ENCODE assay signal across 8 cellular contexts in the genomic region with DNA sequence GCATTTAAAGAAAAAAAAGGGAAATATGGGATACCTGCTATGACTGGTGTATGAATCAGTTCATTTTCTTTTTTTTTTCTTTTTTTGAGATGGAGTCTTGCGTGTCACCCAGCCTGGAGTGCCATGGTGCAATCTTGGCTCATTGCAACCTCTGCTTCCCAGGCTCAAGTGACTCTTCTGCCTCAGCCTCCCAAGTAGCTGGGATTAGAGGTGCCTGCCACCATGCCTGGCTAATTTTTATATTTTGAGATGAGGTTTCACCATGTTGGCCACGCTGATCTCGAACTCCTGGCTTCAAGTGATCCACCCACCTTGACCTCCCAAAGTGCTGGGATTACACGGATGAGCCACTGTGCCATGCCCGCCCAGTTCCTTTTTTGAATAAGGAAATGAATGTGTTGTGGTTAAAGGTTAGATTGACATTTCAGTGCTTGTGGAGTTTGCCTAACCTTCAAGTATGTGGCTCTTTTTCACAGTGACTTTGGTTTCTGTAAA. TPM values are rescaled to one million over a fixed set of nuclear protein-coding genes. Genes with fewer than 3 reads are reported as not detected.
DNase-seq lines count a peak whose midpoint lies in the region; ATAC-seq and TF ChIP-seq lines count a peak whose summit lies in the region.

No MANE protein-coding gene starts in this region.

- H3K27me3 ChIP-seq in GM06990 (replicated peaks; ENCODE audit: control insufficient read depth, insufficient read depth, low read length): no peaks in the 10 kb centered on the region
- H3K27me3 ChIP-seq in muscle layer of duodenum (ENCODE audit: low read depth, low read length): no peaks in the 10 kb centered on the region
- H3K27me3 ChIP-seq in MG63: no peaks in the 10 kb centered on the region

- H3K27me3 Mint-ChIP-seq in activated T-helper 17 cell treated with anti-CD3 and anti-CD28 coated beads, Interleukin-2, amount 50 U/mL, for 72 hours: no peaks in the 10 kb centered on the region

- H3K9me3 ChIP-seq in muscle layer of duodenum (ENCODE audit: control insufficient read depth in 1 of 2, low read length in 2 of 2) (no peaks in the 10 kb centered on the region), MG63 (no peaks in the 10 kb centered on the region)

- no peaks in the 10 kb centered on the region for H3K9me3 Mint-ChIP-seq in activated T-helper 17 cell treated with anti-CD3 and anti-CD28 coated beads, Interleukin-2, amount 50 U/mL, for 72 hours

- H3K36me3 ChIP-seq in GM06990 (ENCODE audit: control insufficient read depth, insufficient read depth, low read length) (peaks cover 14% of the 10 kb centered on the region), muscle layer of duodenum (ENCODE audit: control insufficient read depth in 1 of 2, insufficient read depth in 2 of 2, low read length in 2 of 2) (peaks cover 14 to 21% of the 10 kb centered on the region in 2 donors), MG63 (peaks cover 98% of the 10 kb centered on the region)

- H3K4me1 Mint-ChIP-seq in activated T-helper 17 cell treated with anti-CD3 and anti-CD28 coated beads, Interleukin-2, amount 50 U/mL, for 72 hours: peaks cover 76% of the 10 kb centered on the region

- no peak for TF ChIP-seq CTCF in GM06990 (IDR thresholded peaks at IDR 0.05; ENCODE audit: insufficient read depth, low read length, poor library complexity, severe bottlenecking)

- H3K27ac Mint-ChIP-seq in activated T-helper 17 cell treated with anti-CD3 and anti-CD28 coated beads, Interleukin-2, amount 50 U/mL, for 72 hours: peak overlapping the region; percentile 51

- H3K4me3 ChIP-seq in GM06990 (replicated peaks; ENCODE audit: low read depth, low read length): peak overlapping the region; percentile 4; the same call in 1 of the 2 replicates
- peak overlapping the region; percentile 12 to 17 for H3K4me3 ChIP-seq in muscle layer of duodenum (ENCODE audit: low read depth in 1 of 2, low read length in 2 of 2)
- H3K4me3 ChIP-seq in MG63: no peak overlapping the region

- ATAC-seq in HG03066 (IDR thresholded peaks at IDR 0.05; ENCODE audit: low read depth, unreplicated experiment): peak; percentile 50
- peak; percentile 87 for ATAC-seq in activated T-helper 17 cell treated with anti-CD3 and anti-CD28 coated beads, Interleukin-2, amount 50 U/mL, for 72 hours (replicated peaks)

- H3K4me3 Mint-ChIP-seq in activated T-helper 17 cell treated with anti-CD3 and anti-CD28 coated beads, Interleukin-2, amount 50 U/mL, for 72 hours: peak overlapping the region; percentile 72

- peaks cover 100% of the 10 kb centered on the region for H3K36me3 Mint-ChIP-seq in activated T-helper 17 cell treated with anti-CD3 and anti-CD28 coated beads, Interleukin-2, amount 50 U/mL, for 72 hours (ENCODE audit: low read depth)

- H3K4me1 ChIP-seq in muscle layer of duodenum (ENCODE audit: control insufficient read depth in 1 of 2, insufficient read depth in 2 of 2, low read length in 2 of 2): peaks cover 54 to 84% of the 10 kb centered on the region in 2 donors

- DNase-seq in GM06990 (ENCODE audit: extremely low read depth, insufficient read length): peak; percentile 26
- DNase-seq in globus pallidus (ENCODE audit: low spot score): no peak
- no peak for DNase-seq in COLO829 (ENCODE audit: low spot score)
- DNase-seq in NCI-H748 treated with DMSO at 0.1 percent for 48 hours (lab: John Stamatoyannopoulos, UW): no peak
- DNase-seq in MG63: no peak

- H3K27ac ChIP-seq in muscle layer of duodenum (ENCODE audit: low read length): no peak overlapping the region

RNA-seq across cellular contexts. Expression of gene HAPSTR1, which starts 7.7 kb away (rescaled TPM):
- total RNA-seq in activated T-helper 17 cell treated with anti-CD3 and anti-CD28 coated beads, Interleukin-2, amount 50 U/mL, for 72 hours: 10 to 100 TPM; 46.1 to 58.1 TPM
- total RNA-seq in MG63 (2014; rRNA removed; shearing (Covaris generic); ENCODE audit: low replicate concordance): 41.4 and 44.3 TPM in 2 replicates
